ENCODE assay signal across 1 cellular context in genomic region chr6:37029249-37029959, GRCh38.
TF ChIP-seq lines count a peak whose summit lies in the region.

No MANE protein-coding gene starts in this region.

TF ChIP-seq in SK-N-SH, 30 proteins besides CTCF, POLR2A, EP300 and RAD21 (continued from another document):
- TF ChIP-seq MAX (IDR thresholded peaks at IDR 0.05; ENCODE audit: low read depth): no peak
TF ChIP-seq in SK-N-SH: peak in this region for 3.
